ENCODE assay signal across 8 cellular contexts in the genomic region with DNA sequence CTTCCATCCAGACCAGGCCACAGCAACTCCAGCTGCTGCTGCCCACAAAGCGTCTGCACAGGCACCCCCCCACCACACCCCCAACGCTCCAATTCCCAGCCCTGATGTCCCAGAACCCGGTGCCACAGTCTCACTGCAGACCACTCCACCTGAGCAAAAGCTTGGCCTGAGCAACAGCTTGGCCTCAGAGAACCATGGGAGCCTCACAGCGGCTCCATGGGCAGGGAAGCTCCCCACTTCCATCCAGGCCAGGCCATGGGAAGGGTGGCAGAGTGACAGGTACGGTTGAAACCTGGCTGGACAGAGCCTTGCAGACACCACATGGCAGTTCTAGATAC. TPM values are rescaled to one million over a fixed set of nuclear protein-coding genes. Genes with fewer than 3 reads are reported as not detected.
DNase-seq lines count a peak whose midpoint lies in the region; ATAC-seq and TF ChIP-seq lines count a peak whose summit lies in the region.
"Had no signal": no experiment of that assay in that cellular context is flagged by ENCODE, and none has a peak within 500 bp of the region (broad histone marks: within the 10 kb centered on the region; RNA-seq: fewer than 3 reads in every experiment).

No MANE protein-coding gene starts in this region.

- peaks cover 13% of the 10 kb centered on the region for H3F3A ChIP-seq in DOHH2 (ENCODE audit: control insufficient read depth, insufficient read depth)
- H3F3A ChIP-seq in neural progenitor cell (ENCODE audit: low read depth): peaks cover 17% of the 10 kb centered on the region

- ATAC-seq in GM18861 (IDR thresholded peaks at IDR 0.05; ENCODE audit: unreplicated experiment): no peak

- intact Hi-C loops in posterior vena cava (cut with DNase I): no loop called here

- H3K9ac ChIP-seq in neural progenitor cell: no peak overlapping the region

- TF ChIP-seq CTCF in DOHH2 (IDR thresholded peaks at IDR 0.05; ENCODE audit: low read depth, low read length, poor library complexity, severe bottlenecking) (no peak), brain microvascular endothelial cell (IDR thresholded peaks at IDR 0.05; ENCODE audit: low read depth, low read length, missing control alignments) (no peak), neural progenitor cell (IDR thresholded peaks at IDR 0.05) (no peak)

- H3K4me1 ChIP-seq in DOHH2 (ENCODE audit: control insufficient read depth, low read length) (peaks cover 79% of the 10 kb centered on the region), neural progenitor cell (peaks cover 30% of the 10 kb centered on the region)

- H3K27ac ChIP-seq in DOHH2 (ENCODE audit: low read depth, low read length): peak overlapping the region; percentile 70
- peak overlapping the region; percentile 68 for H3K27ac ChIP-seq in brain microvascular endothelial cell
- peak overlapping the region; percentile 87 for H3K27ac ChIP-seq in neural progenitor cell

- H3K4me3 Mint-ChIP-seq in neural progenitor cell: peak overlapping the region; percentile 53
- H3K4me3 Mint-ChIP-seq: neural crest cell had no signal

- peaks cover 14% of the 10 kb centered on the region for H4K20me1 ChIP-seq in DOHH2 (ENCODE audit: control insufficient read depth, insufficient read depth, low read depth, low read length)
- peaks cover 98% of the 10 kb centered on the region for H4K20me1 ChIP-seq in neural progenitor cell (ENCODE audit: low read depth)

- no peaks in the 10 kb centered on the region for H3K27me3 ChIP-seq in DOHH2 (ENCODE audit: control insufficient read depth, low read length)
- H3K27me3 ChIP-seq in brain microvascular endothelial cell (replicated peaks): no peaks in the 10 kb centered on the region
- peaks cover 6% of the 10 kb centered on the region for H3K27me3 ChIP-seq in neural progenitor cell

- H3K4me2 ChIP-seq in DOHH2 (ENCODE audit: low read length): peak overlapping the region; percentile 81
- H3K4me2 ChIP-seq in neural progenitor cell: peak overlapping the region; percentile 73

- H3K79me2 ChIP-seq in DOHH2 (ENCODE audit: control insufficient read depth, low read length): peaks cover 96% of the 10 kb centered on the region
- peaks cover 74% of the 10 kb centered on the region for H3K79me2 ChIP-seq in neural progenitor cell (ENCODE audit: low read depth)

- H2AFZ ChIP-seq in neural progenitor cell (replicated peaks): no peak overlapping the region

- H3K27me3 Mint-ChIP-seq in neural progenitor cell (ENCODE audit: insufficient read depth, low read depth): peaks cover 7% of the 10 kb centered on the region

- DNase-seq in brain microvascular endothelial cell (no peak), neural progenitor cell (ENCODE audit: low spot score) (no peak), UCSD-AML1 (lab: John Stamatoyannopoulos, UW; ENCODE audit: unreplicated experiment) (no peak), posterior vena cava (ENCODE audit: low spot score) (no peak)
- DNase-seq: NCI-H524 had no signal

- peaks cover 2% of the 10 kb centered on the region for H3K36me3 Mint-ChIP-seq in neural progenitor cell

- H3K27ac Mint-ChIP-seq in neural progenitor cell: no peak overlapping the region

- H3K4me3 ChIP-seq in DOHH2 (ENCODE audit: low read length) (peak overlapping the region; percentile 62), brain microvascular endothelial cell (ENCODE audit: low read depth, low read length) (no peak overlapping the region), neural progenitor cell (no peak overlapping the region)

- H3K36me3 ChIP-seq in DOHH2 (ENCODE audit: control insufficient read depth, low read length): peaks cover 41% of the 10 kb centered on the region
- peaks cover 14% of the 10 kb centered on the region for H3K36me3 ChIP-seq in brain microvascular endothelial cell (replicated peaks)
- no peaks in the 10 kb centered on the region for H3K36me3 ChIP-seq in neural progenitor cell

- H3K9me3 ChIP-seq in DOHH2 (ENCODE audit: control insufficient read depth, insufficient read depth, low read length) (no peaks in the 10 kb centered on the region), neural progenitor cell (ENCODE audit: low read depth) (no peaks in the 10 kb centered on the region)

- H3K4me1 Mint-ChIP-seq in neural progenitor cell: peaks cover 33% of the 10 kb centered on the region

- in situ Hi-C loops in brain microvascular endothelial cell (cut with HindIII; ENCODE audit: low pct_ligation_motif_present, low sequenced_read_pairs): no loop called here

- H3K9me3 Mint-ChIP-seq in neural progenitor cell: no peaks in the 10 kb centered on the region
- H3K9me3 Mint-ChIP-seq: neural crest cell had no signal

- H3K9me2 ChIP-seq in DOHH2 (replicated peaks; ENCODE audit: control insufficient read depth, low read length): no peaks in the 10 kb centered on the region

RNA-seq across cellular contexts. Expression of a gene that starts 13.2 kb away (rescaled TPM):
- 32.4 and 94.1 TPM in 2 replicates for total RNA-seq in neural progenitor cell (ENCODE audit: low replicate concordance)
- 100 to 1,000 TPM; 108 to 125 TPM for total RNA-seq in posterior vena cava

RNA-seq across cellular contexts. Expression of a gene that starts 24.1 kb away (rescaled TPM):
- total RNA-seq in neural progenitor cell (ENCODE audit: low replicate concordance) (0.37 TPM in 1 of 2 replicates, not detected in the other), posterior vena cava (10 to 100 TPM; 11.5 to 11.6 TPM)

RNA-seq across cellular contexts. Expression of a gene that starts 32.5 kb away (rescaled TPM):
- total RNA-seq in neural progenitor cell (ENCODE audit: low replicate concordance): 1.0 and 7.8 TPM in 2 replicates
- total RNA-seq in posterior vena cava: 1 to 10 TPM; 2.1 to 2.5 TPM

RNA-seq across cellular contexts. Expression of a gene that starts 32.8 kb away (rescaled TPM):
- total RNA-seq in neural progenitor cell (ENCODE audit: low replicate concordance) (18.7 and 28.4 TPM in 2 replicates), posterior vena cava (10 to 100 TPM; 10.4 to 13.2 TPM)

RNA-seq across cellular contexts. Expression of a gene that starts 43.2 kb away (rescaled TPM):
- total RNA-seq in neural progenitor cell (ENCODE audit: low replicate concordance) (5.4 and 27.6 TPM in 2 replicates), posterior vena cava (10 to 100 TPM; 14.1 to 23.6 TPM)
